In genomic region chr6:5084192-5084786, GRCh38 we compare ENCODE assay signal across 9 cellular contexts. TPM values are rescaled to one million over a fixed set of nuclear protein-coding genes. Genes with fewer than 3 reads are reported as not detected.
DNase-seq lines count a peak whose midpoint lies in the region; ATAC-seq and TF ChIP-seq lines count a peak whose summit lies in the region.
"Had no signal": no experiment of that assay in that cellular context is flagged by ENCODE, and none has a peak within 500 bp of the region (broad histone marks: within the 10 kb centered on the region; RNA-seq: fewer than 3 reads in every experiment).

No MANE protein-coding gene starts in this region.

- H2BK120ac ChIP-seq in mesendoderm (ENCODE audit: low read depth, low read length), result no peak overlapping the region

- no peak overlapping the region for H3K4ac ChIP-seq in mesendoderm (ENCODE audit: low read depth, low read length)

- H4K5ac ChIP-seq in mesendoderm (ENCODE audit: low read length), result no peak overlapping the region

- peaks cover 31% of the 10 kb centered on the region for H3K27me3 ChIP-seq in mesendoderm (ENCODE audit: insufficient read depth, low read length, poor library complexity)
- H3K27me3 ChIP-seq in uterus, result no peaks in the 10 kb centered on the region

- no peaks in the 10 kb centered on the region for H3K36me3 ChIP-seq in mesendoderm (ENCODE audit: control insufficient read depth, insufficient read depth, low read length)
- no peaks in the 10 kb centered on the region for H3K36me3 ChIP-seq in uterus

- DNase-seq in DMS53 (lab: John Stamatoyannopoulos, UW) (peak; percentile 54), DMS53 treated with DMSO at 0.1 percent for 48 hours (lab: John Stamatoyannopoulos, UW; ENCODE audit: unreplicated experiment) (no peak), cardiac fibroblast (ENCODE audit: low read depth in 2 of 2) (no peak), mesendoderm (no peak), uterus (peak; percentile 24 to 64), SKM-1 (lab: John Stamatoyannopoulos, UW; ENCODE audit: unreplicated experiment) (no peak), NCI-H2029 treated with DMSO at 0.1 percent for 48 hours (lab: John Stamatoyannopoulos, UW) (no peak)

- H3K23ac ChIP-seq in mesendoderm (ENCODE audit: low read length), result no peak overlapping the region

- no peak overlapping the region for H4K8ac ChIP-seq in mesendoderm (ENCODE audit: low read depth, low read length)

- peak overlapping the region; percentile 28 for H3K4me2 ChIP-seq in mesendoderm (ENCODE audit: low read length)

- TF ChIP-seq CTCF in cardiac fibroblast (IDR thresholded peaks at IDR 0.05; ENCODE audit: low read depth, low read length) (no peak), uterus (IDR thresholded peaks at IDR 0.05) (no peak)

- intact Hi-C loops in uterus (cut with DNase I; ENCODE audit: low total_unique reads), result no loop called here

- H3K4me3 ChIP-seq in cardiac fibroblast (replicated peaks in 1 of 2; ENCODE audit: low read depth in 2 of 2, low read length in 2 of 2) (peak overlapping the region; percentile 47 to 62), mesendoderm (ENCODE audit: low read length) (no peak overlapping the region), uterus (peak overlapping the region; percentile 51 to 56)

- H3K9ac ChIP-seq in mesendoderm (ENCODE audit: low read length), result peak overlapping the region; percentile 30

- no peak overlapping the region for H3K18ac ChIP-seq in mesendoderm (ENCODE audit: low read length)

- WGBS in mesendoderm (ENCODE audit: extremely low coverage, insufficient coverage, low lambda C conversion rate), result no CpG with 5 or more reads among the region's 66 CpGs

- H2AK5ac ChIP-seq in mesendoderm (ENCODE audit: low read length), result no peak overlapping the region

- H3K27ac ChIP-seq in mesendoderm (ENCODE audit: low read depth, low read length), result no peak overlapping the region
- H3K27ac ChIP-seq in uterus, result peak overlapping the region; percentile 75 to 88
- H3K27ac ChIP-seq: 22Rv1 had no signal

- H2BK5ac ChIP-seq in mesendoderm (ENCODE audit: low read length), result no peak overlapping the region

- H3K4me1 ChIP-seq in mesendoderm (ENCODE audit: control insufficient read depth, low read depth, low read length) (no peaks in the 10 kb centered on the region), uterus (peaks cover 0 to 3% of the 10 kb centered on the region in 2 donors)

- H2BK15ac ChIP-seq in mesendoderm (replicated peaks; ENCODE audit: low read depth), result no peak overlapping the region

- H3K56ac ChIP-seq in mesendoderm (ENCODE audit: low read length), result peak overlapping the region; percentile 42

- no peaks in the 10 kb centered on the region for H3K79me2 ChIP-seq in mesendoderm (ENCODE audit: control insufficient read depth, insufficient read depth, low read length)

- H3K9me3 ChIP-seq in uterus, result no peaks in the 10 kb centered on the region

- peak; percentile 31 for ATAC-seq in HG03457 (IDR thresholded peaks at IDR 0.05; ENCODE audit: unreplicated experiment)

- no peaks in the 10 kb centered on the region for H3K79me1 ChIP-seq in mesendoderm (ENCODE audit: low read length)

- TF ChIP-seq POLR2A in uterus (IDR thresholded peaks at IDR 0.05), result no peak

RNA-seq across cellular contexts. Expression of gene PPP1R3G, which starts 0.9 kb away (rescaled TPM):
- 0.01 TPM for polyA plus RNA-seq in mesendoderm (2013, experiment 1 of 2)
- 0.01 TPM for polyA plus RNA-seq in mesendoderm (2013, experiment 2 of 2)
- total RNA-seq in uterus, result 1 to 10 TPM in 3 of 4 donors, under 1 TPM in 1; 0.26 to 6.0 (median 2.8) TPM

Comparison
In these comparisons a context has a peak if more than half of its experiments do, and no peak if none do; other contexts are left out.
1. DNase-seq: peak in DMS53 (single experiment) and uterus (2 of 2); none in DMS53 treated with DMSO at 0.1 percent for 48 hours (single experiment), cardiac fibroblast (0 of 2), mesendoderm (single experiment), SKM-1 (single experiment) and NCI-H2029 treated with DMSO at 0.1 percent for 48 hours (single experiment).